Comparison of ENCODE assay signal across 10 cellular contexts in the genomic region with DNA sequence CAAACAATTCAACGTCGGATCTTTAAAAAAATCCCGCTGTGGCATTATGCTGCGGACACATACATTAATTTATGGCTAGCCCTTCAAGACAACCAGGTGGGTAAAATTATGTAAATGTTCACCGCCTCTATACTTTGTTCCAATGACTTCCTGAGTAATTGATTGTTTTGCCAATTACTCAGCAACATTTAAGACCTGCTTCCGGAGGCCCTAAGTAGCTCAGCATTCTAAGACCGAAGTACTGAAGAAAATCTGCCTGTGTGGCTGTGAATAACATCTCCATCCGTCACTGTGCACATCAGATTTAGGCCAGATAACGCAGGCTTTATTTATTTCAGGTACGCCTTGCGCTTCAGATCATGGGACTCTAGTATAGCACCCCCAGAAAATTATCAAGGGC. TPM values are rescaled to one million over a fixed set of nuclear protein-coding genes. Genes with fewer than 3 reads are reported as not detected.
DNase-seq lines count a peak whose midpoint lies in the region; ATAC-seq and TF ChIP-seq lines count a peak whose summit lies in the region.
"Had no signal": no experiment of that assay in that cellular context is flagged by ENCODE, and none has a peak within 500 bp of the region (broad histone marks: within the 10 kb centered on the region; RNA-seq: fewer than 3 reads in every experiment).

No MANE protein-coding gene starts in this region.

- H3K4me2 ChIP-seq in DND-41 (ENCODE audit: insufficient read depth, low read length) (peak overlapping the region; percentile 44), Loucy (ENCODE audit: low read depth, low read length, poor library complexity, severe bottlenecking) (peak overlapping the region; percentile 56), mammary epithelial cell (ENCODE audit: insufficient read depth, low read depth, low read length) (no peak overlapping the region)

- H3K9ac ChIP-seq in DND-41 (ENCODE audit: low read depth, low read length), result peak overlapping the region; percentile 26; the same call in 1 of the 2 replicates
- H3K9ac ChIP-seq in Loucy (ENCODE audit: low read depth, low read length, poor library complexity, severe bottlenecking), result peak overlapping the region; percentile 45
- H3K9ac ChIP-seq in mammary epithelial cell (ENCODE audit: insufficient read depth, low read length), result no peak overlapping the region

- no peak for DNase-seq in DND-41
- peak; percentile 82 for DNase-seq in central memory CD4-positive, alpha-beta T cell
- no peak for DNase-seq in NCI-H526 (lab: John Stamatoyannopoulos, UW)
- DNase-seq in sigmoid colon, result no peak
- DNase-seq in mammary epithelial cell, result no peak

- peak overlapping the region; percentile 50 for H2AFZ ChIP-seq in DND-41 (ENCODE audit: low read depth, low read length)
- H2AFZ ChIP-seq in Loucy (ENCODE audit: low read length), result no peak overlapping the region
- no peak overlapping the region for H2AFZ ChIP-seq in mammary epithelial cell (ENCODE audit: low read depth, low read length)

- H3K9me2 ChIP-seq in Loucy (replicated peaks; ENCODE audit: low read depth, low read length), result no peaks in the 10 kb centered on the region

- no TSS peak for BruUV-seq in mammary epithelial cell (replicated peaks; lab: Mats Ljungman, UMichigan)

- H3F3A ChIP-seq in Loucy (ENCODE audit: low read depth), result no peaks in the 10 kb centered on the region

- in situ Hi-C loops in mammary epithelial cell (cut with MboI; ENCODE audit: low sequenced_read_pairs in 2 of 2), result loop anchor here (5.0 to 25.0 kb wide), 3 partner anchors 135 to 325 kb away; a partner anchor contains a TSS

- no peaks in the 10 kb centered on the region for H4K20me1 ChIP-seq in DND-41 (ENCODE audit: insufficient read depth, low read length)
- H4K20me1 ChIP-seq in Loucy (ENCODE audit: insufficient read depth, low read length, poor library complexity, severe bottlenecking), result no peaks in the 10 kb centered on the region
- H4K20me1 ChIP-seq in mammary epithelial cell (ENCODE audit: insufficient read depth, low read length), result no peaks in the 10 kb centered on the region

- H3K36me3 ChIP-seq in DND-41 (ENCODE audit: insufficient read depth, low read length) (peaks cover 5% of the 10 kb centered on the region), Loucy (ENCODE audit: insufficient read depth, low read length) (peaks cover 7% of the 10 kb centered on the region; the same call in 1 of the 2 replicates), sigmoid colon (no peaks in the 10 kb centered on the region), mammary epithelial cell (ENCODE audit: insufficient read depth, low read length) (no peaks in the 10 kb centered on the region)
- H3K36me3 ChIP-seq: neutrophil had no signal

- H3K9me3 ChIP-seq in DND-41 (ENCODE audit: insufficient read depth, low read length, severe bottlenecking), result peaks cover 4% of the 10 kb centered on the region
- no peaks in the 10 kb centered on the region for H3K9me3 ChIP-seq in Loucy (ENCODE audit: insufficient read depth, low read depth, low read length)
- H3K9me3 ChIP-seq in sigmoid colon, result no peaks in the 10 kb centered on the region
- H3K9me3 ChIP-seq in mammary epithelial cell (replicated peaks; ENCODE audit: insufficient read depth, low read length), result peaks cover 2% of the 10 kb centered on the region
- H3K9me3 ChIP-seq: neutrophil had no signal

- TF ChIP-seq CTCF in DND-41 (IDR thresholded peaks at IDR 0.05; ENCODE audit: borderline replicate concordance, extremely low read depth, low read length, poor library complexity, severe bottlenecking) (no peak), Loucy (conservative IDR thresholded peaks at IDR 0.05; ENCODE audit: low read length) (no peak), sigmoid colon (IDR thresholded peaks at IDR 0.05) (no peak), mammary epithelial cell (conservative IDR thresholded peaks at IDR 0.05 in 1 of 2, IDR thresholded peaks at IDR 0.05 in 1 of 2; ENCODE audit: extremely low read depth in 1 of 2, insufficient read depth in 1 of 2, low read depth in 1 of 2, low read length in 2 of 2) (no peak)

- CTCF ChIA-PET in mammary epithelial cell (lab: Charles Lee; ENCODE audit: low non-redundant PET), result interaction anchor here (0.6 kb wide), 2 partner anchors 197 to 303 kb away, joined by 3 to 11 read pairs; a partner anchor contains a TSS

- H3K27me3 ChIP-seq in DND-41 (ENCODE audit: insufficient read depth, low read length, poor library complexity) (no peaks in the 10 kb centered on the region), Loucy (ENCODE audit: insufficient read depth, low read length, poor library complexity, severe bottlenecking) (no peaks in the 10 kb centered on the region), sigmoid colon (no peaks in the 10 kb centered on the region), mammary epithelial cell (ENCODE audit: insufficient read depth, low read length) (no peaks in the 10 kb centered on the region)

- no peaks in the 10 kb centered on the region for H3K79me2 ChIP-seq in DND-41 (ENCODE audit: insufficient read depth, low read length)
- no peaks in the 10 kb centered on the region for H3K79me2 ChIP-seq in Loucy (ENCODE audit: insufficient read depth, low read length)
- H3K79me2 ChIP-seq in mammary epithelial cell (ENCODE audit: insufficient read depth, low read length), result no peaks in the 10 kb centered on the region

- H3K27ac ChIP-seq in DND-41 (ENCODE audit: low read length) (peak overlapping the region; percentile 26; the same call in 1 of the 2 replicates), sigmoid colon (no peak overlapping the region), mammary epithelial cell (ENCODE audit: insufficient read depth, low read depth, low read length) (no peak overlapping the region)
- H3K27ac ChIP-seq: HL-60, neutrophil had no signal

- H3K4me3 ChIP-seq in DND-41 (ENCODE audit: low read depth in 1 of 2, low read length in 2 of 2) (no peak overlapping the region), Loucy (ENCODE audit: low read length, poor library complexity, severe bottlenecking) (peak overlapping the region; percentile 41), sigmoid colon (no peak overlapping the region), mammary epithelial cell (replicated peaks in 1 of 3; ENCODE audit: insufficient read depth in 1 of 3, low read depth in 2 of 3, low read length in 3 of 3) (no peak overlapping the region)

- ATAC-seq in DND-41 (ENCODE audit: insufficient read depth, low read depth) (0 out of 3 replicates have a peak, but pooled peaks have one; percentile 11), GM19438 (IDR thresholded peaks at IDR 0.05; ENCODE audit: low read depth, unreplicated experiment) (peak; percentile 23), GM18519 (IDR thresholded peaks at IDR 0.05; ENCODE audit: low FRiP score, unreplicated experiment) (no peak)

- intact Hi-C loops in sigmoid colon (cut with DNase I), result loop anchor here (5.0 kb wide), 2 partner anchors 85 to 320 kb away; a partner anchor contains a TSS
- intact Hi-C loops in mammary epithelial cell (cut with micrococcal nuclease), result loop anchor here (10.0 kb wide), 1 partner anchor 292 kb away; a partner anchor contains a TSS

- peaks cover 17% of the 10 kb centered on the region for H3K4me1 ChIP-seq in DND-41 (ENCODE audit: insufficient read depth, low read length)
- peaks cover 20% of the 10 kb centered on the region for H3K4me1 ChIP-seq in Loucy (ENCODE audit: insufficient read depth, low read length, poor library complexity, severe bottlenecking)
- peaks cover 0 to 3% (median 2%) of the 10 kb centered on the region in 4 donors for H3K4me1 ChIP-seq in sigmoid colon
- H3K4me1 ChIP-seq in mammary epithelial cell (ENCODE audit: insufficient read depth, low read length), result no peaks in the 10 kb centered on the region

- no peak for TF ChIP-seq POLR2A in sigmoid colon (IDR thresholded peaks at IDR 0.05)

- no peak for TF ChIP-seq EP300 in sigmoid colon (IDR thresholded peaks at IDR 0.05)

- dilution Hi-C loops in mammary epithelial cell (cut with HindIII; ENCODE audit: low sequenced_read_pairs), result no loop called here

- 52 to 82% methylated on average over 11 of the region's 11 CpGs for WGBS in sigmoid colon, 2 donors
- WGBS in mammary epithelial cell (ENCODE audit: low coverage, missing lambda C conversion rate), result 83% methylated on average over 11 of the region's 11 CpGs

RNA-seq across cellular contexts. Expression of a gene that starts 23.3 kb away (rescaled TPM):
- total RNA-seq in sigmoid colon (10 to 100 TPM in 2 of 4 donors, 1 to 10 TPM in 2; 4.3 to 11.1 (median 7.4) TPM), mammary epithelial cell (under 1 TPM; 0.12 to 0.33 TPM)
- polyA plus RNA-seq in sigmoid colon (10 to 100 TPM; 22.2 to 40.5 (median 34.7) TPM), mammary epithelial cell (1.00 TPM)
- polyA minus RNA-seq in mammary epithelial cell, result 8.8 TPM

RNA-seq across cellular contexts. Expression of a gene that starts 39.3 kb away (rescaled TPM):
- total RNA-seq in sigmoid colon, result 1 to 10 TPM in 2 of 4 donors, under 1 TPM in 2; 0.28 to 1.6 (median 0.94) TPM
- polyA plus RNA-seq in sigmoid colon, result 10 to 100 TPM in 1 of 3 donors, 1 to 10 TPM in 1, under 1 TPM in 1; 0.60 to 13.3 (median 6.7) TPM
- not detected for total RNA-seq in mammary epithelial cell
- polyA plus RNA-seq in mammary epithelial cell, result not detected
- not detected for polyA minus RNA-seq in mammary epithelial cell

RNA-seq across cellular contexts. Expression of a gene that starts 43.5 kb away (rescaled TPM):
- total RNA-seq in sigmoid colon (1 to 10 TPM in 2 of 4 donors, under 1 TPM in 2; 0.82 to 2.5 (median 1.0) TPM), mammary epithelial cell (not detected)
- polyA plus RNA-seq in sigmoid colon (10 to 100 TPM in 1 of 3 donors, under 1 TPM in 1, not detected in 1; 0.46 to 10.1 TPM), mammary epithelial cell (not detected)
- not detected for polyA minus RNA-seq in mammary epithelial cell
